1 cellular context compared by ENCODE assay signal in genomic region chr12:108591267-108591980, GRCh38.
TF ChIP-seq lines count a peak whose summit lies in the region.

No MANE protein-coding gene starts in this region.

TF ChIP-seq in HepG2, 621 proteins besides CTCF, POLR2A, EP300 and RAD21:
- TF ChIP-seq KDM6A (CRISPR knock-in tag; IDR thresholded peaks at IDR 0.05; ENCODE audit: low read depth): no peak
- no peak for TF ChIP-seq HOXA5 (CRISPR knock-in tag; IDR thresholded peaks at IDR 0.05)
- no peak for TF ChIP-seq DPF2 (CRISPR knock-in tag; IDR thresholded peaks at IDR 0.05; ENCODE audit: borderline replicate concordance, low read depth)
- TF ChIP-seq, protein P1, sequence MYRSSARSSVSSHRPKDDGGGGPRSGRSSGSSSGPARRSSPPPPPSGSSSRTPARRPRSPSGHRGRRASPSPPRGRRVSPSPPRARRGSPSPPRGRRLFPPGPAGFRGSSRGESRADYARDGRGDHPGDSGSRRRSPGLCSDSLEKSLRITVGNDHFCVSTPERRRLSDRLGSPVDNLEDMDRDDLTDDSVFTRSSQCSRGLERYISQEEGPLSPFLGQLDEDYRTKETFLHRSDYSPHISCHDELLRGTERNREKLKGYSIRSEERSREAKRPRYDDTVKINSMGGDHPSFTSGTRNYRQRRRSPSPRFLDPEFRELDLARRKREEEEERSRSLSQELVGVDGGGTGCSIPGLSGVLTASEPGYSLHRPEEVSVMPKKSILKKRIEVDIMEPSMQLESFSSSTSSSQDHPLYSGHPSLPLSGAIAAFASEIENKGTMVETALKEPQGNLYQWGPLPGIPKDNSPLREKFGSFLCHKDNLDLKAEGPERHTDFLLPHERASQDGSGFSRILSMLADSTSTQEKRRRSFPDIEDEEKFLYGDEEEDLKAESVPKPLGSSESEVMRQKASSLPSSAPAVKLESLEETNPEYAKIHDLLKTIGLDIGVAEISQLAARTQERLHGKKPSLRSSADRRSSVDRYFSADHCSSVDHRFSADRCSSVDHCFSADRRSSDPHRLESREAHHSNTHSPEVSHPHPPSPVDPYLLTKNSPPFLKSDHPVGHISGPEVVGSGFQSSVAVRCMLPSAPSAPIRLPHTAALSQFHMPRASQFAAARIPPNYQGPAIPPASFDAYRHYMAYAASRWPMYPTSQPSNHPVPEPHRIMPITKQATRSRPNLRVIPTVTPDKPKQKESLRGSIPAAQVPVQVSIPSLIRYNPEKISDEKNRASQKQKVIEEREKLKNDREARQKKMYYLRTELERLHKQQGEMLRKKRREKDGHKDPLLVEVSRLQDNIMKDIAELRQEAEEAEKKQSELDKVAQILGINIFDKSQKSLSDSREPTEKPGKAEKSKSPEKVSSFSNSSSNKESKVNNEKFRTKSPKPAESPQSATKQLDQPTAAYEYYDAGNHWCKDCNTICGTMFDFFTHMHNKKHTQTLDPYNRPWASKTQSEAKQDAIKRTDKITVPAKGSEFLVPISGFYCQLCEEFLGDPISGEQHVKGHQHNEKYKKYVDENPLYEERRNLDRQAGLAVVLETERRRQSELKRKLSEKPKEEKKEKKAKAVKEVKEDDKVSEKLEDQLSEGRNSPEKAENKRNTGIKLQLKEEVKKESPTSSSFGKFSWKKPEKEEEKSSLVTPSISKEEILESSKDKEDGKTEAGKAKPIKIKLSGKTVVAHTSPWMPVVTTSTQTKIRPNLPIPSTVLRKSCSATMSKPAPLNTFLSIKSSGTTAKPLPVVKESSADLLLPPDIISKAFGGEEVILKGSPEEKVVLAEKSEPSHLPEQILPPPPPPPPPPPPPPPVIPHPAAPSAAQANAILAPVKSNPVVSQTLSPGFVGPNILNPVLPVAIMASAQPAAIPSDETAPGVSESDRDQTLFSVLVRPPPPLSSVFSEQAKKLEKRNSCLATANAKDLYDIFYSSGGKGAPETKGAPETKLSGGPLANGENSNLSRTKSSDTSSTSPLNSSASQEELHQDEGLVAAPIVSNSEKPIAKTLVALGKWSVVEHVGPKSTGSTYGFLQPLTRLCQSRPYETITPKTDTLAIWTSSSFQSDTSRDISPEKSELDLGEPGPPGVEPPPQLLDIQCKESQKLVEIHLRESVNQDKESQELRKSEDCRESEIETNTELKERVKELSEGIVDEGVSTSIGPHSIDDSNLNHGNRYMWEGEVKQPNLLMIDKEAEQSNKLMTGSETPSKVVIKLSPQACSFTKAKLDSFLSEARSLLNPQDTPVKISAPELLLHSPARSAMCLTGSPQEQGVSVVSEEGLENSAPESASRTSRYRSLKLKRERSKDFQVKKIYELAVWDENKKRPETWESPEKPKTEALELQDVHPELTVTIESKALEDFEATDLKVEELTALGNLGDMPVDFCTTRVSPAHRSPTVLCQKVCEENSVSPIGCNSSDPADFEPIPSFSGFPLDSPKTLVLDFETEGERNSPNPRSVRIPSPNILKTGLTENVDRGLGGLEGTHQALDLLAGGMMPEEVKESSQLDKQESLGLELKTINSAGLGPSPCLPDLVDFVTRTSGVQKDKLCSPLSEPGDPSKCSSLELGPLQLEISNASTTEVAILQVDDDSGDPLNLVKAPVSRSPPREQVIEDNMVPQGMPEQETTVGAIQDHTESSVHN (CRISPR knock-in tag; IDR thresholded peaks at IDR 0.05): no peak
- TF ChIP-seq ZBTB8A (CRISPR knock-in tag; IDR thresholded peaks at IDR 0.05; ENCODE audit: borderline replicate concordance, low read depth): no peak
- no peak for TF ChIP-seq WIZ (CRISPR knock-in tag; IDR thresholded peaks at IDR 0.05)
- no peak for TF ChIP-seq U2AF1 (optimal IDR thresholded peaks at IDR 0.05; ENCODE audit: low read depth, low read length)
- TF ChIP-seq DMTF1 (CRISPR knock-in tag; IDR thresholded peaks at IDR 0.05): no peak
- TF ChIP-seq KLF13 (CRISPR knock-in tag; IDR thresholded peaks at IDR 0.05): no peak
- no peak for TF ChIP-seq MXI1 (IDR thresholded peaks at IDR 0.05; ENCODE audit: borderline replicate concordance, low read depth, low read length)
- TF ChIP-seq POLR2G (IDR thresholded peaks at IDR 0.05; ENCODE audit: low read depth, low read length): no peak
- no peak for TF ChIP-seq ZNF484 (CRISPR knock-in tag; IDR thresholded peaks at IDR 0.05; ENCODE audit: borderline replicate concordance, low read depth)
- TF ChIP-seq ONECUT2 (CRISPR knock-in tag; IDR thresholded peaks at IDR 0.05): no peak
- no peak for TF ChIP-seq TCF12 (IDR thresholded peaks at IDR 0.05)
- no peak for TF ChIP-seq TCF12 (CRISPR knock-in tag; IDR thresholded peaks at IDR 0.05)
- TF ChIP-seq PHF20 (CRISPR knock-in tag; IDR thresholded peaks at IDR 0.05): no peak
- no peak for TF ChIP-seq SRSF9 (IDR thresholded peaks at IDR 0.05; ENCODE audit: borderline replicate concordance, insufficient read depth, low read depth, low read length, poor library complexity, severe bottlenecking)
- no peak for TF ChIP-seq ZNF468 (CRISPR knock-in tag; IDR thresholded peaks at IDR 0.05)
- no peak for TF ChIP-seq ZNF546 (CRISPR knock-in tag; conservative IDR thresholded peaks at IDR 0.05)
- no peak for TF ChIP-seq ZBTB10 (CRISPR knock-in tag; IDR thresholded peaks at IDR 0.05; ENCODE audit: borderline replicate concordance)
- TF ChIP-seq, protein P2, sequence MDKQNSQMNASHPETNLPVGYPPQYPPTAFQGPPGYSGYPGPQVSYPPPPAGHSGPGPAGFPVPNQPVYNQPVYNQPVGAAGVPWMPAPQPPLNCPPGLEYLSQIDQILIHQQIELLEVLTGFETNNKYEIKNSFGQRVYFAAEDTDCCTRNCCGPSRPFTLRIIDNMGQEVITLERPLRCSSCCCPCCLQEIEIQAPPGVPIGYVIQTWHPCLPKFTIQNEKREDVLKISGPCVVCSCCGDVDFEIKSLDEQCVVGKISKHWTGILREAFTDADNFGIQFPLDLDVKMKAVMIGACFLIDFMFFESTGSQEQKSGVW (CRISPR knock-in tag; IDR thresholded peaks at IDR 0.05; ENCODE audit: borderline replicate concordance): no peak
